20 cellular contexts compared by ENCODE assay signal in the genomic region with DNA sequence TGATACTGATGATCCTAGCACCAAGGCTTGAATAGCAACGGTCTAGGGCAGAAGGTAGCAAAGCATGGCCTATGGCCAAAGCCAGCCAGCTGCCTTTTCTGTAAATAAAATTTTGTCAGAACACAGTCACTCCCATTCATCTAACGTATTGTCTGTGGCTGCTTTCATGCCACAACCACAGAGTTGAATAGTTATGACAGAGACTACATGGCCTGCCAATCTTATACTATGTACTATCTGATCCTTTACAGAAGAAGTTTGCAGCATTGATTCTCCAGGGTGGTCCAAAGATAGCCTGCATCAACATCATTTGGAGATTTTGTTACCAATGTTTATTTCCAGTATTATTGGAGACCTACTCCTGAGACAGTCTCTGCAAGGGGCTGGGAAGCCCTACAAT. TPM values are rescaled to one million over a fixed set of nuclear protein-coding genes. Genes with fewer than 3 reads are reported as not detected.
A peak's percentile ranks its signal among the peaks of the same experiment; 100 is the strongest.
DNase-seq lines count a peak whose midpoint lies in the region; ATAC-seq lines count a peak whose summit lies in the region.
"Had no signal": no experiment of that assay in that cellular context is flagged by ENCODE, and none has a peak within 500 bp of the region (broad histone marks: within the 10 kb centered on the region; RNA-seq: fewer than 3 reads in every experiment).

No MANE protein-coding gene starts in this region.

- H3K9me3 ChIP-seq in right cardiac atrium (ENCODE audit: control insufficient read depth, low read length): no peaks in the 10 kb centered on the region
- H3K9me3 ChIP-seq: BLaER1 treated with 17β-estradiol and CSF1 and Interleukin-3, amounts not matched to agents 10 nM and 100 nM; pancreas; stomach had no signal

- peak; percentile 49 for ATAC-seq in activated CD4-positive, alpha-beta T cell treated with anti-CD3 and anti-CD28 coated beads for 36 hours
- ATAC-seq in HG03159 (IDR thresholded peaks at IDR 0.05; ENCODE audit: unreplicated experiment) (peak; percentile 37), left cardiac atrium (no peak), right cardiac atrium (no peak)
- peak; percentile 60 for ATAC-seq in activated T-helper 17 cell treated with anti-CD3 and anti-CD28 coated beads, Interleukin-2, amount 50 U/mL, for 72 hours (replicated peaks)
- ATAC-seq in stimulated activated effector memory CD8-positive, alpha-beta T cell treated with anti-CD3 and anti-CD28 coated beads, Interleukin-12 subunit alpha, Interleukin-12 subunit beta, amount 100 ng/mL, for 72 hours: peak; percentile 81
- ATAC-seq: foreskin keratinocyte; naive thymus-derived CD8-positive, alpha-beta T cell had no signal

- no peaks in the 10 kb centered on the region for H3K4me1 ChIP-seq in right cardiac atrium (ENCODE audit: control insufficient read depth, insufficient read depth, low read length)
- H3K4me1 ChIP-seq: pancreas had no signal

- CTCF ChIA-PET in activated CD4-positive, alpha-beta T cell treated with anti-CD3 and anti-CD28 coated beads for 36 hours (lab: Charles Lee): interaction anchor here (0.7 to 1.5 kb wide), 2 partner anchors 9 to 10 kb away, joined by 3 to 4 read pairs; no protein-coding TSS in a partner anchor

- no peak overlapping the region for H3K4me3 Mint-ChIP-seq in activated CD4-positive, alpha-beta T cell treated with anti-CD3 and anti-CD28 coated beads for 36 hours
- no peak overlapping the region for H3K4me3 Mint-ChIP-seq in activated T-helper 17 cell treated with anti-CD3 and anti-CD28 coated beads, Interleukin-2, amount 50 U/mL, for 72 hours
- no peak overlapping the region for H3K4me3 Mint-ChIP-seq in stimulated activated effector memory CD8-positive, alpha-beta T cell treated with anti-CD3 and anti-CD28 coated beads, Interleukin-12 subunit alpha, Interleukin-12 subunit beta, amount 100 ng/mL, for 72 hours
- H3K4me3 Mint-ChIP-seq: dendritic cell treated with granulocyte-macrophage colony-stimulating factor and Interleukin-4, amounts not matched to agents 40 ng/mL and 50 ng/mL, for 4 days; H9; naive thymus-derived CD8-positive, alpha-beta T cell had no signal

- H3K27me3 Mint-ChIP-seq in activated CD4-positive, alpha-beta T cell treated with anti-CD3 and anti-CD28 coated beads for 36 hours: peaks cover 12% of the 10 kb centered on the region
- peaks cover 9% of the 10 kb centered on the region for H3K27me3 Mint-ChIP-seq in activated T-helper 17 cell treated with anti-CD3 and anti-CD28 coated beads, Interleukin-2, amount 50 U/mL, for 72 hours

- no peak overlapping the region for H3K27ac ChIP-seq in right cardiac atrium (ENCODE audit: low read length)
- H3K27ac ChIP-seq: BLaER1 treated with 17β-estradiol and CSF1 and Interleukin-3, amounts not matched to agents 10 nM and 100 nM; foreskin keratinocyte; pancreas had no signal

- no peak overlapping the region for H3K27ac Mint-ChIP-seq in activated CD4-positive, alpha-beta T cell treated with anti-CD3 and anti-CD28 coated beads for 36 hours
- H3K27ac Mint-ChIP-seq in activated T-helper 17 cell treated with anti-CD3 and anti-CD28 coated beads, Interleukin-2, amount 50 U/mL, for 72 hours: no peak overlapping the region
- H3K27ac Mint-ChIP-seq in stimulated activated effector memory CD8-positive, alpha-beta T cell treated with anti-CD3 and anti-CD28 coated beads, Interleukin-12 subunit alpha, Interleukin-12 subunit beta, amount 100 ng/mL, for 72 hours: no peak overlapping the region
- H3K27ac Mint-ChIP-seq: dendritic cell treated with granulocyte-macrophage colony-stimulating factor and Interleukin-4, amounts not matched to agents 40 ng/mL and 50 ng/mL, for 4 days; naive thymus-derived CD8-positive, alpha-beta T cell had no signal

- H3K36me3 Mint-ChIP-seq in activated CD4-positive, alpha-beta T cell treated with anti-CD3 and anti-CD28 coated beads for 36 hours (ENCODE audit: low read depth): no peaks in the 10 kb centered on the region
- H3K36me3 Mint-ChIP-seq in activated T-helper 17 cell treated with anti-CD3 and anti-CD28 coated beads, Interleukin-2, amount 50 U/mL, for 72 hours (ENCODE audit: low read depth): no peaks in the 10 kb centered on the region
- no peaks in the 10 kb centered on the region for H3K36me3 Mint-ChIP-seq in stimulated activated effector memory CD8-positive, alpha-beta T cell treated with anti-CD3 and anti-CD28 coated beads, Interleukin-12 subunit alpha, Interleukin-12 subunit beta, amount 100 ng/mL, for 72 hours
- H3K36me3 Mint-ChIP-seq: naive thymus-derived CD8-positive, alpha-beta T cell had no signal

- intact Hi-C loops in activated CD4-positive, alpha-beta T cell treated with anti-CD3 and anti-CD28 coated beads for 36 hours (cut with DNase I, micrococcal nuclease): no loop called here
- intact Hi-C loops in left cardiac atrium (cut with DNase I) (no loop called here), right cardiac atrium (cut with DNase I) (no loop called here)

- H3K27me3 ChIP-seq in right cardiac atrium (ENCODE audit: control insufficient read depth, insufficient read depth): no peaks in the 10 kb centered on the region
- H3K27me3 ChIP-seq: BLaER1 treated with 17β-estradiol and CSF1 and Interleukin-3, amounts not matched to agents 10 nM and 100 nM; foreskin keratinocyte; pancreas; stomach had no signal

- H3K4me3 ChIP-seq in right cardiac atrium (ENCODE audit: low read length): no peak overlapping the region
- H3K4me3 ChIP-seq: BLaER1 treated with 17β-estradiol and CSF1 and Interleukin-3, amounts not matched to agents 10 nM and 100 nM; pancreas; stomach had no signal

- no peaks in the 10 kb centered on the region for H3K9me3 Mint-ChIP-seq in activated CD4-positive, alpha-beta T cell treated with anti-CD3 and anti-CD28 coated beads for 36 hours (ENCODE audit: low read depth)
- H3K9me3 Mint-ChIP-seq in activated T-helper 17 cell treated with anti-CD3 and anti-CD28 coated beads, Interleukin-2, amount 50 U/mL, for 72 hours: no peaks in the 10 kb centered on the region
- no peaks in the 10 kb centered on the region for H3K9me3 Mint-ChIP-seq in stimulated activated effector memory CD8-positive, alpha-beta T cell treated with anti-CD3 and anti-CD28 coated beads, Interleukin-12 subunit alpha, Interleukin-12 subunit beta, amount 100 ng/mL, for 72 hours
- H3K9me3 Mint-ChIP-seq: dendritic cell treated with granulocyte-macrophage colony-stimulating factor and Interleukin-4, amounts not matched to agents 40 ng/mL and 50 ng/mL, for 4 days; naive thymus-derived CD8-positive, alpha-beta T cell had no signal

- H3K4me1 Mint-ChIP-seq in activated CD4-positive, alpha-beta T cell treated with anti-CD3 and anti-CD28 coated beads for 36 hours: peaks cover 10% of the 10 kb centered on the region
- H3K4me1 Mint-ChIP-seq in activated T-helper 17 cell treated with anti-CD3 and anti-CD28 coated beads, Interleukin-2, amount 50 U/mL, for 72 hours: peaks cover 5% of the 10 kb centered on the region
- H3K4me1 Mint-ChIP-seq in stimulated activated effector memory CD8-positive, alpha-beta T cell treated with anti-CD3 and anti-CD28 coated beads, Interleukin-12 subunit alpha, Interleukin-12 subunit beta, amount 100 ng/mL, for 72 hours: peaks cover 11% of the 10 kb centered on the region

- POLR2A ChIA-PET in activated CD4-positive, alpha-beta T cell treated with anti-CD3 and anti-CD28 coated beads for 36 hours (lab: Charles Lee): no interaction called here

- WGBS in right cardiac atrium: 59% methylated on average over 2 of the region's 2 CpGs

- DNase-seq in activated CD4-positive, alpha-beta T cell treated with anti-CD3 and anti-CD28 coated beads for 36 hours: no peak
- DNase-seq in activated CD4-positive, alpha-beta T cell treated with anti-CD3 and anti-CD28 coated beads for 4 hours: no peak
- DNase-seq in stimulated activated effector memory CD8-positive, alpha-beta T cell treated with anti-CD3 and anti-CD28 coated beads, Interleukin-12 subunit alpha, Interleukin-12 subunit beta, amount 100 ng/mL, for 72 hours (ENCODE audit: low spot score in 2 of 2): no peak
- DNase-seq in left cardiac atrium (no peak), NCI-H1105 treated with DMSO at 0.1 percent for 48 hours (lab: John Stamatoyannopoulos, UW) (no peak), right cardiac atrium (no peak)
- DNase-seq: Calu3; foreskin keratinocyte; H9; KG1; mammary epithelial cell; naive thymus-derived CD8-positive, alpha-beta T cell; pancreas; stimulated activated CD4-positive, alpha-beta T cell treated with anti-CD3 and anti-CD28 coated beads, Interleukin-2, amount 100 ng/mL, for 24 hours; stomach; T-helper 9 cell had no signal

RNA-seq across cellular contexts. Expression of a gene that starts 19.9 kb away (rescaled TPM):
- 10 to 100 TPM; 17.4 to 19.6 TPM for total RNA-seq in activated CD4-positive, alpha-beta T cell treated with anti-CD3 and anti-CD28 coated beads for 36 hours
- 10 to 100 TPM; 21.7 to 28.6 TPM for total RNA-seq in activated T-helper 17 cell treated with anti-CD3 and anti-CD28 coated beads, Interleukin-2, amount 50 U/mL, for 72 hours
- total RNA-seq in left cardiac atrium: 10 to 100 TPM; 26.8 to 29.1 TPM
- 10 to 100 TPM; 10.3 to 19.0 (median 11.5) TPM for total RNA-seq in right cardiac atrium
- 10.5 TPM for polyA plus RNA-seq in right cardiac atrium

Comparison
In these comparisons a context has a peak if more than half of its experiments do, and no peak if none do; other contexts are left out.
1. ATAC-seq: peak in activated CD4-positive, alpha-beta T cell treated with anti-CD3 and anti-CD28 coated beads for 36 hours (single experiment), HG03159 (single experiment), activated T-helper 17 cell treated with anti-CD3 and anti-CD28 coated beads, Interleukin-2, amount 50 U/mL, for 72 hours (single experiment) and stimulated activated effector memory CD8-positive, alpha-beta T cell treated with anti-CD3 and anti-CD28 coated beads, Interleukin-12 subunit alpha, Interleukin-12 subunit beta, amount 100 ng/mL, for 72 hours (single experiment); none in left cardiac atrium (0 of 2) and right cardiac atrium (0 of 2).